Comparison of ENCODE assay signal across 21 cellular contexts in the genomic region with DNA sequence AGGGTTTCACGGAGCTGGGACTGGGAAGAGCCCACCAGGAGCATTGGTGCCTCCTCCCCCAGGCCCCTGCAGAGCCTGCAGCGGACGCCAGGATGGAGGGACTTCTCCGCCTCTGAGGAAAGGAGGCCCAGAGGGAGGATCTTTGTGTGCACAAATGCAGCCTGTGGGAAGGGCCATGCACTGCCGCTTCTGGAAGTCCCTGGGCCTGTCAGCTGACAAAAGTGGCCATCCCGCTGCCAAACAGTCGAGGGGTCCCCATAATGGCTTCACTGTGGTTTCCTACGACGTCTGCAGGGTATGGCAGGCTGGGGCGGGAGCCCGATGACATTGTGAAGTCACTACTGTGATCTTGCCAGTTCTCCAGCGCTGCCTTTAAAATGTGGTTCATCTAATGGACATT.
DNase-seq lines count a peak whose midpoint lies in the region; ATAC-seq and TF ChIP-seq lines count a peak whose summit lies in the region.
"Had no signal": no experiment of that assay in that cellular context is flagged by ENCODE, and none has a peak within 500 bp of the region (broad histone marks: within the 10 kb centered on the region; RNA-seq: fewer than 3 reads in every experiment).

No MANE protein-coding gene starts in this region.

- DNase-seq in glutamatergic neuron (peak; percentile 52), mesothelial cell of epicardium (ENCODE audit: low spot score in 2 of 2, unreplicated experiment in 2 of 2) (no peak), osteoblast (ENCODE audit: insufficient read length, low spot score, missing footprints) (peak; percentile 49), brain microvascular endothelial cell (no peak), GM23248 (no peak)
- DNase-seq: AML-193; C1 segment of cervical spinal cord; CD8-positive, alpha-beta T cell; NCI-H1092 treated with DMSO at 0.1 percent for 48 hours; NCI-H146; NCI-H2029; NCI-H2171; NCI-H345; NCI-H524; NCI-H82; Peyer's patch had no signal

- H3K9ac ChIP-seq in HUES48 (ENCODE audit: low read depth, low read length): no peak overlapping the region
- no peak overlapping the region for H3K9ac ChIP-seq in GM23248
- H3K9ac ChIP-seq: KMS-11 had no signal

- peaks cover 5% of the 10 kb centered on the region for H3K27me3 Mint-ChIP-seq in glutamatergic neuron (ENCODE audit: unreplicated experiment)
- peaks cover 6% of the 10 kb centered on the region for H3K27me3 Mint-ChIP-seq in mesothelial cell of epicardium (ENCODE audit: low read depth)

- H3K4me2 ChIP-seq in osteoblast (ENCODE audit: insufficient read depth, low read length) (no peak overlapping the region), GM23248 (ENCODE audit: unreplicated experiment) (no peak overlapping the region)
- H3K4me2 ChIP-seq: KMS-11 had no signal

- peak overlapping the region; percentile 67 for H3K27ac ChIP-seq in HUES48 (ENCODE audit: low read depth, low read length)
- no peak overlapping the region for H3K27ac ChIP-seq in osteoblast (ENCODE audit: low read depth, low read length)
- H3K27ac ChIP-seq in brain microvascular endothelial cell: no peak overlapping the region
- no peak overlapping the region for H3K27ac ChIP-seq in GM23248
- H3K27ac ChIP-seq: KMS-11, Peyer's patch had no signal

- H3K9me3 Mint-ChIP-seq in glutamatergic neuron (ENCODE audit: unreplicated experiment) (no peaks in the 10 kb centered on the region), mesothelial cell of epicardium (no peaks in the 10 kb centered on the region)
- H3K9me3 Mint-ChIP-seq: CD8-positive, alpha-beta T cell had no signal

- in situ Hi-C loops in brain microvascular endothelial cell (cut with HindIII; ENCODE audit: low pct_ligation_motif_present, low sequenced_read_pairs): no loop called here
- in situ Hi-C loops in GM23248 (cut with MboI): no loop called here

- no peak for ATAC-seq in HG02642 (IDR thresholded peaks at IDR 0.05; ENCODE audit: poor library complexity, unreplicated experiment)
- no peak for ATAC-seq in GM18505 (IDR thresholded peaks at IDR 0.05; ENCODE audit: unreplicated experiment)
- ATAC-seq: CD8-positive, alpha-beta T cell; SK-N-SH treated with all-trans-retinoic acid at 6 μM for 48 hours had no signal

- H3K4me3 ChIP-seq in HUES48 (ENCODE audit: low read depth, low read length) (no peak overlapping the region), osteoblast (ENCODE audit: insufficient read depth, low read length) (no peak overlapping the region), brain microvascular endothelial cell (ENCODE audit: low read depth, low read length) (no peak overlapping the region), GM23248 (no peak overlapping the region)
- H3K4me3 ChIP-seq: Peyer's patch had no signal

- TF ChIP-seq CTCF in glutamatergic neuron (IDR thresholded peaks at IDR 0.05; ENCODE audit: partially characterized antibody, unreplicated experiment) (no peak), mesothelial cell of epicardium (IDR thresholded peaks at IDR 0.05; ENCODE audit: unreplicated experiment) (no peak), osteoblast (IDR thresholded peaks at IDR 0.05; ENCODE audit: extremely low read depth, low read depth, low read length) (no peak), brain microvascular endothelial cell (IDR thresholded peaks at IDR 0.05; ENCODE audit: low read depth, low read length, missing control alignments) (no peak)

- peaks cover 11% of the 10 kb centered on the region for H3K4me1 Mint-ChIP-seq in glutamatergic neuron (ENCODE audit: low read depth, unreplicated experiment)
- H3K4me1 Mint-ChIP-seq in mesothelial cell of epicardium: peaks cover 8% of the 10 kb centered on the region

- H2AFZ ChIP-seq in osteoblast (ENCODE audit: low read length) (no peak overlapping the region), GM23248 (no peak overlapping the region)

- no peaks in the 10 kb centered on the region for H3K79me2 ChIP-seq in osteoblast (ENCODE audit: insufficient read depth, low read length)
- H3K79me2 ChIP-seq in GM23248 (ENCODE audit: insufficient read depth): no peaks in the 10 kb centered on the region

- H3K36me3 Mint-ChIP-seq in glutamatergic neuron (ENCODE audit: unreplicated experiment): no peaks in the 10 kb centered on the region
- H3K36me3 Mint-ChIP-seq in mesothelial cell of epicardium: no peaks in the 10 kb centered on the region
- H3K36me3 Mint-ChIP-seq: CD8-positive, alpha-beta T cell had no signal

- no peaks in the 10 kb centered on the region for H3F3A ChIP-seq in GM23248 (ENCODE audit: insufficient read depth)

- H4K20me1 ChIP-seq in osteoblast (ENCODE audit: insufficient read depth, low read length) (no peaks in the 10 kb centered on the region), GM23248 (ENCODE audit: insufficient read depth) (no peaks in the 10 kb centered on the region)

- H3K4me1 ChIP-seq in HUES48 (ENCODE audit: control insufficient read depth, insufficient read depth, low read length): peaks cover 21% of the 10 kb centered on the region
- no peaks in the 10 kb centered on the region for H3K4me1 ChIP-seq in osteoblast (ENCODE audit: insufficient read depth, low read length)
- H3K4me1 ChIP-seq in GM23248 (ENCODE audit: insufficient read depth): no peaks in the 10 kb centered on the region
- H3K4me1 ChIP-seq: Peyer's patch had no signal

- H3K9me2 ChIP-seq in GM23248 (ENCODE audit: insufficient read depth): no peaks in the 10 kb centered on the region

- H3K36me3 ChIP-seq in HUES48 (ENCODE audit: control insufficient read depth, insufficient read depth, low read length) (no peaks in the 10 kb centered on the region), osteoblast (ENCODE audit: insufficient read depth, low read length) (no peaks in the 10 kb centered on the region), brain microvascular endothelial cell (replicated peaks) (no peaks in the 10 kb centered on the region), GM23248 (ENCODE audit: low read depth) (no peaks in the 10 kb centered on the region)
- H3K36me3 ChIP-seq: Peyer's patch had no signal

- WGBS in GM23248 (ENCODE audit: low coverage in 1 of 2, low lambda C conversion rate in 2 of 2, missing lambda C conversion rate in 2 of 2), 2 experiments: 55 to 60% methylated on average over 12 of the region's 12 CpGs

- H3K27ac Mint-ChIP-seq in glutamatergic neuron (ENCODE audit: unreplicated experiment) (no peak overlapping the region), mesothelial cell of epicardium (peak overlapping the region; percentile 61)
- H3K27ac Mint-ChIP-seq: CD8-positive, alpha-beta T cell had no signal

- H3K4me3 Mint-ChIP-seq in glutamatergic neuron (ENCODE audit: unreplicated experiment): peak overlapping the region; percentile 30
- no peak overlapping the region for H3K4me3 Mint-ChIP-seq in mesothelial cell of epicardium
- H3K4me3 Mint-ChIP-seq: CD8-positive, alpha-beta T cell had no signal

- no peak for TF ChIP-seq POLR2A in GM18505 (IDR thresholded peaks at IDR 0.05; ENCODE audit: borderline replicate concordance, extremely low read depth, insufficient read depth, insufficient read length)

- H3K27me3 ChIP-seq in HUES48 (ENCODE audit: control insufficient read depth, insufficient read depth, low read length): peaks cover 21% of the 10 kb centered on the region
- H3K27me3 ChIP-seq in osteoblast (ENCODE audit: insufficient read depth, low read length): peaks cover 7% of the 10 kb centered on the region
- H3K27me3 ChIP-seq in brain microvascular endothelial cell (replicated peaks): peaks cover 80% of the 10 kb centered on the region
- H3K27me3 ChIP-seq in GM23248 (replicated peaks; ENCODE audit: insufficient read depth): peaks cover 4% of the 10 kb centered on the region; the same call in 1 of the 2 replicates
- H3K27me3 ChIP-seq: Peyer's patch had no signal

- H3K9me3 ChIP-seq in HUES48 (ENCODE audit: control insufficient read depth, insufficient read depth, low read length): no peaks in the 10 kb centered on the region
- no peaks in the 10 kb centered on the region for H3K9me3 ChIP-seq in osteoblast (ENCODE audit: low read depth, low read length)
- no peaks in the 10 kb centered on the region for H3K9me3 ChIP-seq in GM23248 (ENCODE audit: low read depth)
- H3K9me3 ChIP-seq: Peyer's patch had no signal

Comparison
In these comparisons a context has a peak if more than half of its experiments do, and no peak if none do; other contexts are left out.
1. DNase-seq: peak in glutamatergic neuron (single experiment) and osteoblast (single experiment); none in mesothelial cell of epicardium (0 of 2), brain microvascular endothelial cell (single experiment) and GM23248 (single experiment).